In the genomic region with DNA sequence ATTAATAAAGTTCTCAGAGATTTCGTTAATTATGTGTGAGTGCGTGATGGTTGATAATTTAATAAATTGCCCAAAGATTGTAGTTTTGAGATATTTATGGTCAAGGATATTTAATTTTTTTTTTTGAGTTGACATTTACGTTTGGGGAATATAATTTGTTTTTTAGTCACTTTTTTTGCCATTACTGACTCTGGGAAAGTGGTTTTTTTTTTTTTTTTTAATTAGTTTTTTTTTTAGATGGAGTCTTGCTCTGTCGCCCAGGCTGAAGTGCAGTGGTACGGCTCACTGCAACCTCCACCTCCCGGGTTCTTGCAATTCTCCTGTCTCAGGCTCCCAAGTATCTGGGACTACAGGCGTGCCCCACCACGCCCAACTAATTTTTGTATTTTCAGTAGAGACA, we compare ENCODE assay signal across 11 cellular contexts. TPM values are rescaled to one million over a fixed set of nuclear protein-coding genes. Genes with fewer than 3 reads are reported as not detected.
DNase-seq lines count a peak whose midpoint lies in the region; ATAC-seq and TF ChIP-seq lines count a peak whose summit lies in the region.
"Had no signal": no experiment of that assay in that cellular context is flagged by ENCODE, and none has a peak within 500 bp of the region (broad histone marks: within the 10 kb centered on the region; RNA-seq: fewer than 3 reads in every experiment).

No MANE protein-coding gene starts in this region.

- TF ChIP-seq CTCF in 22Rv1 (IDR thresholded peaks at IDR 0.05) = no peak

- H3K4me1 ChIP-seq in HAP-1 = peaks cover 11% of the 10 kb centered on the region

- peaks cover 1% of the 10 kb centered on the region for H3K27me3 Mint-ChIP-seq in activated naive CD8-positive, alpha-beta T cell
- peaks cover 2 to 15% (median 14%) of the 10 kb centered on the region in 3 donors for H3K27me3 Mint-ChIP-seq in immature natural killer cell (ENCODE audit: low read depth in 3 of 3)

- no peaks in the 10 kb centered on the region for H3K9me3 ChIP-seq in HAP-1
- H3K9me3 ChIP-seq: ascending aorta had no signal

- H3K27ac ChIP-seq in 22Rv1 = peak overlapping the region; percentile 95
- H3K27ac ChIP-seq: ascending aorta had no signal

- no peaks in the 10 kb centered on the region for H3K9me3 Mint-ChIP-seq in activated naive CD8-positive, alpha-beta T cell (ENCODE audit: low read depth)
- H3K9me3 Mint-ChIP-seq in immature natural killer cell = no peaks in the 10 kb centered on the region

- H3K27me3 ChIP-seq in HAP-1 (ENCODE audit: low read depth) = peaks cover 3% of the 10 kb centered on the region; the same call in 1 of the 2 replicates
- H3K27me3 ChIP-seq: ascending aorta had no signal

- in situ Hi-C loops in HAP-1 (cut with MboI; ENCODE audit: low sequenced_read_pairs) = no loop called here

- ATAC-seq in GM19328 (IDR thresholded peaks at IDR 0.05; ENCODE audit: unreplicated experiment) (no peak), GM21737 (IDR thresholded peaks at IDR 0.05; ENCODE audit: unreplicated experiment) (no peak)
- ATAC-seq: Right ventricle myocardium inferior had no signal

- no peak for DNase-seq in HAP-1 (ENCODE audit: low spot score in 2 of 2)
- DNase-seq in immature natural killer cell = no peak
- DNase-seq in GM19238 (ENCODE audit: insufficient read length, low spot score) = no peak
- no peak for DNase-seq in DMS53 treated with DMSO at 0.1 percent for 48 hours (lab: John Stamatoyannopoulos, UW; ENCODE audit: unreplicated experiment)

- peaks cover 31% of the 10 kb centered on the region for H3K36me3 ChIP-seq in HAP-1 (replicated peaks)

- peaks cover 25% of the 10 kb centered on the region for H3K4me1 Mint-ChIP-seq in activated naive CD8-positive, alpha-beta T cell (ENCODE audit: low read depth)
- H3K4me1 Mint-ChIP-seq in immature natural killer cell = peaks cover 27 to 40% of the 10 kb centered on the region in 2 donors

- peaks cover 6% of the 10 kb centered on the region for H3K36me3 Mint-ChIP-seq in activated naive CD8-positive, alpha-beta T cell
- peaks cover 7 to 15% (median 8%) of the 10 kb centered on the region in 3 donors for H3K36me3 Mint-ChIP-seq in immature natural killer cell

- peak overlapping the region; percentile 97 for H3K4me3 ChIP-seq in HAP-1
- H3K4me3 ChIP-seq: lung had no signal

- H3K4me3 Mint-ChIP-seq in activated naive CD8-positive, alpha-beta T cell = peak overlapping the region; percentile 98
- peak overlapping the region; percentile 89 to 100 (median 95) for H3K4me3 Mint-ChIP-seq in immature natural killer cell

- no peak overlapping the region for H3K27ac Mint-ChIP-seq in activated naive CD8-positive, alpha-beta T cell
- peak overlapping the region; percentile 93 to 98 (median 97) for H3K27ac Mint-ChIP-seq in immature natural killer cell

RNA-seq across cellular contexts. Expression of gene BDP1, which starts 1.7 kb away (rescaled TPM):
- 10 to 100 TPM in 1 of 3 donors, 1 to 10 TPM in 2; 1.3 to 15.0 (median 4.7) TPM for polyA plus RNA-seq in immature natural killer cell
